In the genomic region with DNA sequence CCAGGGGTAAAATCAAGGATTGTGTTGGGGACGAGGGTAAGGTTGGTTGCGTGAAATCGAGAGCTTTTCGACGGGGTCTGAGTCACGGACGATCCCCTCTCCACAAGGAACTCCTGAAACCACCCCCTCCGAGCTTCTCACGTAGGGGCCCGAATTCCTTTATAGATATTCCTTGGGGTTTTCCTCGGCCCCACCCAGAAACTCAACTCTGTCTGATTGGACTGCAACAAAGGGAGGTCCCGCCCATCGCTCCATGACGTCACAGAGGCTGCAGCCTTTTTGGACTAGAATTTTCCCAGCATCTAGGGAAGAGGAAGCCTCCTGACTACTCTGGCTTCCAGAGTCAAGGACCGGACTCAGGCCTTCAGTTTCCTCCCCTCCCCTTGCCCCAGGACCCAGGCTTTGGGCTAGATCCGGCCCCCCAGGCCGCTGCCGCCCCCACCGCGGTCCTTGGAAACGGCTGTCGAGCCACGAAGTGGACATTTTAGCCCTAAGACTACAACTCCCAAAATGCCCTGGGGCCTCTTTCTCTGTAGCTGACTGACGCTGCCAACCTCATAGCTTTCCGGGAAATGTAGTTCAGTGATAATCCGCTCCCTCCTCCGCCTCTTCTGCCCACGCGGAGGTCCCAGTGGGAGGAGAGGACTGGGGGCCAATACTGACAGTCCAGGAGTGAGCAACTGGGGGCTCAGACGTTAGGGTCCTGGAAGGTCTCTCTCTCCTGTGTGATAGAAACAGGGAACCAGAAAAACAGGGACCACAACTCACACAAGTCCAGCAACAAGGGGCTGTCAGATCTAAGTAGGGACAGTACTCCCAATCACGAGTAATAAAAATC, we compare ENCODE assay signal across 8 cellular contexts. TPM values are rescaled to one million over a fixed set of nuclear protein-coding genes. Genes with fewer than 3 reads are reported as not detected.
A peak's percentile ranks its signal among the peaks of the same experiment; 100 is the strongest.
DNase-seq lines count a peak whose midpoint lies in the region; ATAC-seq lines count a peak whose summit lies in the region.

A gene (minus strand): TSS at position 172 of the 838 bp plus-strand sequence. CDS start 1,050 bp downstream, outside the sequence.

- peak within 1 kb of the TSS in 1 of 2 experiments; percentile 35 for H3K4ac ChIP-seq in mesenchymal stem cell (ENCODE audit: low read depth in 1 of 2, low read length in 2 of 2)

- no peak within 1 kb of the TSS for H4K91ac ChIP-seq in mesenchymal stem cell (ENCODE audit: low read length)

- no peaks in the 10 kb centered on the region for H3K9me3 ChIP-seq in Karpas-422 (ENCODE audit: low read length)
- no peaks in the 10 kb centered on the region for H3K9me3 ChIP-seq in mesenchymal stem cell (ENCODE audit: control insufficient read depth, low read length)

- no peaks in the 10 kb centered on the region for H3K79me2 ChIP-seq in Karpas-422 (ENCODE audit: low read length)

- H3K4me1 ChIP-seq in Karpas-422 (ENCODE audit: low read length) (no peaks in the 10 kb centered on the region), mesenchymal stem cell (ENCODE audit: control insufficient read depth, insufficient read depth, low read depth, low read length) (peaks cover 9% of the 10 kb centered on the region)

- peak within 1 kb of the TSS; percentile 61 for H2BK5ac ChIP-seq in mesenchymal stem cell (ENCODE audit: low read depth, low read length, poor library complexity, severe bottlenecking)

- H2AFZ ChIP-seq in Karpas-422 (ENCODE audit: low read length) (peak within 1 kb of the TSS; percentile 74; the same call in 1 of the 2 replicates), mesenchymal stem cell (ENCODE audit: low read depth, low read length) (peak within 1 kb of the TSS; percentile 88)

- peak within 1 kb of the TSS in 1 of 2 experiments; percentile 22 for H2BK12ac ChIP-seq in mesenchymal stem cell (ENCODE audit: low read length in 2 of 2)

- DNase-seq in CD1c-positive myeloid dendritic cell (ENCODE audit: extremely low spot score): peak; percentile 88
- peak; percentile 87 for DNase-seq in Karpas-422
- peak; percentile 33 for DNase-seq in activated CD4-positive, alpha-beta T cell treated with anti-CD3 and anti-CD28 coated beads, Interleukin-2, amount 50 U/mL, for 1 hour
- peak; percentile 98 for DNase-seq in epidermal melanocyte (ENCODE audit: insufficient read length, low spot score)
- peak; percentile 97 for DNase-seq in mesenchymal stem cell
- peak; percentile 74 for DNase-seq in stimulated activated CD8-positive, alpha-beta memory T cell treated with anti-CD3 and anti-CD28 coated beads, Interleukin-4, amount 100 ng/mL, for 48 hours

- H4K20me1 ChIP-seq in Karpas-422 (ENCODE audit: insufficient read depth, low read depth, low read length): no peaks in the 10 kb centered on the region

- H3K27me3 ChIP-seq in Karpas-422 (ENCODE audit: low read length) (no peaks in the 10 kb centered on the region), mesenchymal stem cell (ENCODE audit: control insufficient read depth in 1 of 2, insufficient read depth in 1 of 2, low read length in 2 of 2) (peaks cover 6 to 45% of the 10 kb centered on the region in 2 experiments)

- H3K9me2 ChIP-seq in Karpas-422 (replicated peaks; ENCODE audit: insufficient read depth, low read length): no peaks in the 10 kb centered on the region

- H4K8ac ChIP-seq in mesenchymal stem cell (ENCODE audit: low read length): peak within 1 kb of the TSS; percentile 89

- no peak within 1 kb of the TSS for H2BK120ac ChIP-seq in mesenchymal stem cell (ENCODE audit: low read depth, low read length)

- ATAC-seq in GM21381 (IDR thresholded peaks at IDR 0.05; ENCODE audit: unreplicated experiment) (no peak), GM19395 (IDR thresholded peaks at IDR 0.05; ENCODE audit: unreplicated experiment) (no peak)

- H3K14ac ChIP-seq in mesenchymal stem cell (ENCODE audit: low read length in 2 of 2): no peak within 1 kb of the TSS

- H3K4me3 ChIP-seq in Karpas-422 (ENCODE audit: low read length) (peak within 1 kb of the TSS; percentile 31; the same call in 1 of the 2 replicates), mesenchymal stem cell (ENCODE audit: insufficient read depth in 1 of 2, low read depth in 1 of 2, low read length in 2 of 2) (peak within 1 kb of the TSS; percentile 56 to 78)

- 12% methylated on average over 31 of the region's 31 CpGs for WGBS in mesenchymal stem cell

- H3K9ac ChIP-seq in Karpas-422 (ENCODE audit: low read length) (no peak within 1 kb of the TSS), mesenchymal stem cell (ENCODE audit: low read length) (peak within 1 kb of the TSS; percentile 79)

- H2BK15ac ChIP-seq in mesenchymal stem cell (ENCODE audit: low read depth, poor library complexity, severe bottlenecking): no peak within 1 kb of the TSS

- no peaks in the 10 kb centered on the region for H3K36me3 ChIP-seq in Karpas-422 (ENCODE audit: insufficient read depth, low read length)
- H3K36me3 ChIP-seq in mesenchymal stem cell (ENCODE audit: control insufficient read depth in 1 of 2, insufficient read depth in 2 of 2, low read depth in 1 of 2, low read length in 2 of 2): no peaks in the 10 kb centered on the region

- no peaks in the 10 kb centered on the region for H3K79me1 ChIP-seq in mesenchymal stem cell (replicated peaks; ENCODE audit: low read length, poor library complexity, severe bottlenecking)

- H2AK5ac ChIP-seq in mesenchymal stem cell (ENCODE audit: low read length, severe bottlenecking): peak within 1 kb of the TSS; percentile 59

- no peak within 1 kb of the TSS for H3K18ac ChIP-seq in mesenchymal stem cell (ENCODE audit: low read depth in 1 of 2, low read length in 2 of 2)

- peak within 1 kb of the TSS; percentile 45 for H3K4me2 ChIP-seq in Karpas-422 (ENCODE audit: low read depth, low read length, poor library complexity, severe bottlenecking)
- H3K4me2 ChIP-seq in mesenchymal stem cell (ENCODE audit: low read length, poor library complexity, severe bottlenecking): peak within 1 kb of the TSS; percentile 64

- no peak within 1 kb of the TSS for H3K23ac ChIP-seq in mesenchymal stem cell (ENCODE audit: low read length in 2 of 2)

- H3K27ac ChIP-seq in Karpas-422 (ENCODE audit: low read length) (no peak within 1 kb of the TSS), mesenchymal stem cell (ENCODE audit: low read length, poor library complexity, severe bottlenecking) (peak within 1 kb of the TSS; percentile 33)

RNA-seq across cellular contexts. Expression of the gene that starts here (rescaled TPM):
- total RNA-seq in Karpas-422 (2014; rRNA removed; shearing (Covaris generic); ENCODE audit: low replicate concordance): not detected in 2 replicates
- polyA plus RNA-seq in mesenchymal stem cell (2013, experiment 1 of 2): not detected
- not detected for polyA plus RNA-seq in mesenchymal stem cell (2013, experiment 2 of 2)

Comparison
In these comparisons a context has a peak if more than half of its experiments do, and no peak if none do; other contexts are left out.
1. Peak in DNase-seq, H3K4me3 ChIP-seq and H3K4me2 ChIP-seq in Karpas-422; RNA of the gene not detected or under 1 TPM.
2. DNase-seq: peak in every context shown above with its lines; median percentile 98 in epidermal melanocyte; 97 in mesenchymal stem cell; 88 in CD1c-positive myeloid dendritic cell; 87 in Karpas-422; 74 in stimulated activated CD8-positive, alpha-beta memory T cell treated with anti-CD3 and anti-CD28 coated beads, Interleukin-4, amount 100 ng/mL, for 48 hours; 33 in activated CD4-positive, alpha-beta T cell treated with anti-CD3 and anti-CD28 coated beads, Interleukin-2, amount 50 U/mL, for 1 hour.